In the genomic region with DNA sequence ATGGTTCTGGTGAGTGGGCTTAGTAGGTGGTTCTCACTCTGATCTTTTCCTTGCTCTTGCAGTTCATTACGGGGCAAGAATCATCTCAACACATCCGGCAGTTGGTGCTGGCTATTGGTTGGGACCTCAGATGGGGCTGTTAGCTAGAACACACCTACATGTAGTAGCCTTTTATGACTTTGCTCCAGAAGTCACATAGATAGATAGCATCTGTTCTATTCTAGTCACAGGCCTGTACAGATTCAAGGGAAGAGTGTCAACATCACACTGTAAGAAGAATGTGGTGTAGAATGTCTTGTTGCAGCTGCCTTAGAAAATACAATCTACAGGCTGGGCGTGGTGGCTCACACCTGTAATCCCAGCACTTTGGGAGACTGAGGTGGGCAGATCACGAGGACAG, we compare ENCODE assay signal across 14 cellular contexts. TPM values are rescaled to one million over a fixed set of nuclear protein-coding genes. Genes with fewer than 3 reads are reported as not detected.
DNase-seq lines count a peak whose midpoint lies in the region; ATAC-seq and TF ChIP-seq lines count a peak whose summit lies in the region.
"Had no signal": no experiment of that assay in that cellular context is flagged by ENCODE, and none has a peak within 500 bp of the region (broad histone marks: within the 10 kb centered on the region; RNA-seq: fewer than 3 reads in every experiment).

No MANE protein-coding gene starts in this region.

- H3K27ac ChIP-seq in breast epithelium (no peak overlapping the region), heart left ventricle (no peak overlapping the region)
- H3K27ac ChIP-seq: A549; BLaER1 treated with 17β-estradiol and CSF1 and Interleukin-3, amounts not matched to agents 10 nM and 100 nM had no signal

- 64 to 76% (median 73%) methylated on average over 4 of the region's 4 CpGs for WGBS in heart left ventricle, 4 donors

- intact Hi-C loops in MCF 10A (cut with micrococcal nuclease), result no loop called here
- intact Hi-C loops in breast epithelium (cut with DNase I; ENCODE audit: low total_unique reads), result no loop called here
- intact Hi-C loops in heart left ventricle (cut with DNase I), result no loop called here
- intact Hi-C loops in mucosa of descending colon (cut with DNase I, micrococcal nuclease), result no loop called here

- ATAC-seq in heart left ventricle, result peak in 3 of 4 donors; percentile 72 to 85 (median 76)
- peak; percentile 89 for ATAC-seq in mucosa of descending colon
- ATAC-seq in stimulated activated memory B cell treated with anti-CD40 and anti-IgM and Interleukin-4, amounts not matched to agents 10 μg/mL and 1 μg/mL and 100 μg/mL, for 72 hours, result no peak
- ATAC-seq in GM21381 (IDR thresholded peaks at IDR 0.05; ENCODE audit: unreplicated experiment), result no peak
- ATAC-seq: A549 had no signal

- peak overlapping the region; percentile 8 for H3K27ac Mint-ChIP-seq in MCF 10A (ENCODE audit: low read depth, unreplicated experiment)
- peak overlapping the region; percentile 61 for H3K27ac Mint-ChIP-seq in stimulated activated memory B cell treated with anti-CD40 and anti-IgM and Interleukin-4, amounts not matched to agents 10 μg/mL and 1 μg/mL and 100 μg/mL, for 72 hours
- H3K27ac Mint-ChIP-seq: HFFc6 had no signal

- BruUV-seq in MCF 10A (replicated peaks; lab: Mats Ljungman, UMichigan), result no TSS peak

- no peak for DNase-seq in MCF 10A (ENCODE audit: unreplicated experiment)
- DNase-seq in breast epithelium (ENCODE audit: low spot score in 2 of 2), result no peak
- DNase-seq in heart left ventricle, result no peak
- DNase-seq in mucosa of descending colon, result peak in 1 of 3 donors; percentile 17
- DNase-seq in stimulated activated naive CD4-positive, alpha-beta T cell (lab: John Stamatoyannopoulos, UW), result no peak
- DNase-seq: HFFc6, KG1, NCI-H1092, NCI-H2227 treated with DMSO at 0.1 percent for 48 hours, NCI-H524 had no signal

- H3K36me3 ChIP-seq in breast epithelium, result no peaks in the 10 kb centered on the region
- H3K36me3 ChIP-seq in heart left ventricle, result peaks cover 0 to 35% (median 0%) of the 10 kb centered on the region in 9 donors
- no peaks in the 10 kb centered on the region for H3K36me3 ChIP-seq in mucosa of descending colon (ENCODE audit: low read depth)

- H3K4me1 Mint-ChIP-seq in MCF 10A (ENCODE audit: insufficient read depth, unreplicated experiment), result peaks cover 18% of the 10 kb centered on the region
- H3K4me1 Mint-ChIP-seq in stimulated activated memory B cell treated with anti-CD40 and anti-IgM and Interleukin-4, amounts not matched to agents 10 μg/mL and 1 μg/mL and 100 μg/mL, for 72 hours, result peaks cover 54% of the 10 kb centered on the region

- H3K9me3 ChIP-seq in breast epithelium, result no peaks in the 10 kb centered on the region
- H3K9me3 ChIP-seq in heart left ventricle, result no peaks in the 10 kb centered on the region
- H3K9me3 ChIP-seq in mucosa of descending colon, result no peaks in the 10 kb centered on the region
- H3K9me3 ChIP-seq: A549 had no signal

- H3K4me3 Mint-ChIP-seq in MCF 10A (ENCODE audit: unreplicated experiment), result no peak overlapping the region
- H3K4me3 Mint-ChIP-seq in stimulated activated memory B cell treated with anti-CD40 and anti-IgM and Interleukin-4, amounts not matched to agents 10 μg/mL and 1 μg/mL and 100 μg/mL, for 72 hours, result no peak overlapping the region
- H3K4me3 Mint-ChIP-seq: HFFc6 had no signal

- TF ChIP-seq POLR2A in breast epithelium (IDR thresholded peaks at IDR 0.05) (no peak), heart left ventricle (IDR thresholded peaks at IDR 0.05) (no peak)

- CTCF ChIA-PET in MCF 10A (lab: Yijun Ruan, JAX), result no interaction called here

- H3K4me1 ChIP-seq in breast epithelium, result no peaks in the 10 kb centered on the region
- peaks cover 0 to 37% (median 14%) of the 10 kb centered on the region in 12 donors for H3K4me1 ChIP-seq in heart left ventricle
- H3K4me1 ChIP-seq in mucosa of descending colon (ENCODE audit: low read depth), result no peaks in the 10 kb centered on the region

- peaks cover 44% of the 10 kb centered on the region for H3K36me3 Mint-ChIP-seq in MCF 10A (ENCODE audit: insufficient read depth, unreplicated experiment)
- peaks cover 48% of the 10 kb centered on the region for H3K36me3 Mint-ChIP-seq in stimulated activated memory B cell treated with anti-CD40 and anti-IgM and Interleukin-4, amounts not matched to agents 10 μg/mL and 1 μg/mL and 100 μg/mL, for 72 hours

- H3K9me3 Mint-ChIP-seq in MCF 10A (ENCODE audit: unreplicated experiment), result no peaks in the 10 kb centered on the region
- peaks cover 3% of the 10 kb centered on the region for H3K9me3 Mint-ChIP-seq in stimulated activated memory B cell treated with anti-CD40 and anti-IgM and Interleukin-4, amounts not matched to agents 10 μg/mL and 1 μg/mL and 100 μg/mL, for 72 hours
- H3K9me3 Mint-ChIP-seq: HFFc6 had no signal

- H3K27me3 ChIP-seq in breast epithelium (no peaks in the 10 kb centered on the region), heart left ventricle (no peaks in the 10 kb centered on the region)
- H3K27me3 ChIP-seq: BLaER1 treated with 17β-estradiol and CSF1 and Interleukin-3, amounts not matched to agents 10 nM and 100 nM had no signal

- no peaks in the 10 kb centered on the region for H3K27me3 Mint-ChIP-seq in MCF 10A (ENCODE audit: insufficient read depth, unreplicated experiment)
- H3K27me3 Mint-ChIP-seq in stimulated activated memory B cell treated with anti-CD40 and anti-IgM and Interleukin-4, amounts not matched to agents 10 μg/mL and 1 μg/mL and 100 μg/mL, for 72 hours, result no peaks in the 10 kb centered on the region

- POLR2A ChIA-PET in MCF 10A (lab: Yijun Ruan, JAX), result interaction anchor here (0.7 kb wide), 1 partner anchor 11 kb away, joined by 4 read pairs; no protein-coding TSS in a partner anchor

- no peak for TF ChIP-seq CTCF in MCF 10A (IDR thresholded peaks at IDR 0.05; ENCODE audit: unreplicated experiment)
- no peak for TF ChIP-seq CTCF in breast epithelium (IDR thresholded peaks at IDR 0.05)
- no peak for TF ChIP-seq CTCF in heart left ventricle (IDR thresholded peaks at IDR 0.05)
- TF ChIP-seq CTCF in mucosa of descending colon (IDR thresholded peaks at IDR 0.05), result no peak

- H3K4me3 ChIP-seq in breast epithelium (no peak overlapping the region), heart left ventricle (no peak overlapping the region), mucosa of descending colon (no peak overlapping the region)
- H3K4me3 ChIP-seq: A549; BLaER1 treated with 17β-estradiol and CSF1 and Interleukin-3, amounts not matched to agents 10 nM and 100 nM had no signal

RNA-seq across cellular contexts. Expression of gene RAB5A, which starts 15.1 kb away (rescaled TPM):
- total RNA-seq in MCF 10A (2022), result 89.8 and 102 TPM in 2 replicates
- total RNA-seq in breast epithelium, result 10 to 100 TPM; 72.8 to 97.2 (median 82.9) TPM
- 10 to 100 TPM; 34.9 to 74.0 (median 61.9) TPM for total RNA-seq in heart left ventricle
- 10 to 100 TPM; 30.3 to 49.3 TPM for polyA plus RNA-seq in heart left ventricle
- 10 to 100 TPM; 68.6 to 73.4 (median 69.2) TPM for total RNA-seq in mucosa of descending colon

RNA-seq across cellular contexts. Expression of gene EFHB, which starts 27.9 kb away (rescaled TPM):
- total RNA-seq in MCF 10A (2022) (1.4 and 1.5 TPM in 2 replicates), breast epithelium (1 to 10 TPM in 2 of 3 donors, not detected in 1; 1.3 to 2.6 TPM), heart left ventricle (1 to 10 TPM in 1 of 9 donors, under 1 TPM in 2, not detected in 6; 0.85 to 1.6 (median 0.85) TPM), mucosa of descending colon (1 to 10 TPM in 1 of 3 donors, not detected in 2; 1.1 TPM)
- polyA plus RNA-seq in heart left ventricle, result under 1 TPM; 0.14 to 0.65 TPM

RNA-seq across cellular contexts. Expression of gene PP2D1, which starts 50.1 kb away (rescaled TPM):
- not detected in 2 replicates for total RNA-seq in MCF 10A (2022)
- not detected for total RNA-seq in breast epithelium
- not detected for total RNA-seq in heart left ventricle
- polyA plus RNA-seq in heart left ventricle, result not detected
- not detected for total RNA-seq in mucosa of descending colon
- total RNA-seq: HFFc6 had no signal
- polyA plus RNA-seq: A549 had no signal

Comparison
In these comparisons a context has a peak if more than half of its experiments do, and no peak if none do; other contexts are left out.
1. ATAC-seq: peak in heart left ventricle (3 of 4) and mucosa of descending colon (single experiment); none in stimulated activated memory B cell treated with anti-CD40 and anti-IgM and Interleukin-4, amounts not matched to agents 10 μg/mL and 1 μg/mL and 100 μg/mL, for 72 hours (single experiment) and GM21381 (single experiment).